Comparison of ENCODE assay signal across 2 cellular contexts in the genomic region with DNA sequence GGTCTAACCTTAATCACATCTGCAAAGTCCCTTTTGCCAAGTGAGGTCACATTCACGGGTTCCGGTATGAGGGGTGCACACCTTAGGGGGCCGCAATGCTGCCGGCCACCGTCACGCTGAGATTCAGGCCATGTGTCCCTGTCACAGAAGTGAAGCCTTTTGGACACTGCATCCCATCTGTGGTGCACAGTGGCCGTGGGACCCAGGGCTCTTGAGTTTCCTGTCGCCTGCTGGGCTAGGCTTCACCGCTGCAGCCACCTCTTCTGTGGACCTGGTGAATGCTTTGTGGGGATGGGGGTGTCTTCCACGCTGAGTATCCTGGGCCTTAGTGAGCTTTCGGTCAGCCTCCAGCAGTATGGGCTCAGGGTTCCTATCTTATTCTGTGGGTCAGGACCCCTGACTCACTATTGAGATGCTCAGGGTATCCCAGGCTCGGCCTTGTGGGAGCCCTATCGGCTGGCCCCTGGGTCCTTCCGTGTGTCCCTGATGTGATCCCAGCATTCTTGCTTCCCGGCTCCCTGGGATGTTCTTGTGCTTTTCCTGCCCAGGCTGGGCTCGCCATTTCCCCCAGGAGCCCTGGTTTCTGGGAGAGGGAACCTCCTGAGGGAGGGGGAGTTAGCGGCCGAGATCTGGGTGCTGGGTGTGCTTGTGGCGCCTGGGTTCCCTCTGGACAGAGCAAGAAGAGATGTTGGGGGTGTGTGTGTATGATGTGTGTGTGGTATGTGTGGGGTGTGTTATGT.
TF ChIP-seq lines count a peak whose summit lies in the region.

No MANE protein-coding gene starts in this region.

TF ChIP-seq in IMR-90, 13 proteins besides CTCF, POLR2A, EP300 and RAD21:
- no peak for TF ChIP-seq CHD1 (IDR thresholded peaks at IDR 0.05; ENCODE audit: low read depth, low read length)
- TF ChIP-seq CEBPB (IDR thresholded peaks at IDR 0.05; ENCODE audit: low read depth, low read length), result no peak
- no peak for TF ChIP-seq MXI1 (IDR thresholded peaks at IDR 0.05; ENCODE audit: borderline replicate concordance, low read depth, low read length)
- TF ChIP-seq FOS (IDR thresholded peaks at IDR 0.05; ENCODE audit: low read depth, low read length), result no peak
- no peak for TF ChIP-seq SMC3 (IDR thresholded peaks at IDR 0.05; ENCODE audit: low read depth, low read length)
- TF ChIP-seq, protein P1, sequence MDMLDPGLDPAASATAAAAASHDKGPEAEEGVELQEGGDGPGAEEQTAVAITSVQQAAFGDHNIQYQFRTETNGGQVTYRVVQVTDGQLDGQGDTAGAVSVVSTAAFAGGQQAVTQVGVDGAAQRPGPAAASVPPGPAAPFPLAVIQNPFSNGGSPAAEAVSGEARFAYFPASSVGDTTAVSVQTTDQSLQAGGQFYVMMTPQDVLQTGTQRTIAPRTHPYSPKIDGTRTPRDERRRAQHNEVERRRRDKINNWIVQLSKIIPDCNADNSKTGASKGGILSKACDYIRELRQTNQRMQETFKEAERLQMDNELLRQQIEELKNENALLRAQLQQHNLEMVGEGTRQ (IDR thresholded peaks at IDR 0.05; ENCODE audit: low read depth, low read length), result no peak

TF ChIP-seq in K562, 482 proteins besides CTCF, POLR2A, EP300 and RAD21:
- 0 out of 2 replicates have a peak, but pooled peaks have one; percentile 34 for TF ChIP-seq POLR2G (IDR thresholded peaks at IDR 0.05; ENCODE audit: low read depth, low read length)
- TF ChIP-seq SMAD2 (IDR thresholded peaks at IDR 0.05; ENCODE audit: low read depth, low read length), result no peak
- TF ChIP-seq, protein P2, sequence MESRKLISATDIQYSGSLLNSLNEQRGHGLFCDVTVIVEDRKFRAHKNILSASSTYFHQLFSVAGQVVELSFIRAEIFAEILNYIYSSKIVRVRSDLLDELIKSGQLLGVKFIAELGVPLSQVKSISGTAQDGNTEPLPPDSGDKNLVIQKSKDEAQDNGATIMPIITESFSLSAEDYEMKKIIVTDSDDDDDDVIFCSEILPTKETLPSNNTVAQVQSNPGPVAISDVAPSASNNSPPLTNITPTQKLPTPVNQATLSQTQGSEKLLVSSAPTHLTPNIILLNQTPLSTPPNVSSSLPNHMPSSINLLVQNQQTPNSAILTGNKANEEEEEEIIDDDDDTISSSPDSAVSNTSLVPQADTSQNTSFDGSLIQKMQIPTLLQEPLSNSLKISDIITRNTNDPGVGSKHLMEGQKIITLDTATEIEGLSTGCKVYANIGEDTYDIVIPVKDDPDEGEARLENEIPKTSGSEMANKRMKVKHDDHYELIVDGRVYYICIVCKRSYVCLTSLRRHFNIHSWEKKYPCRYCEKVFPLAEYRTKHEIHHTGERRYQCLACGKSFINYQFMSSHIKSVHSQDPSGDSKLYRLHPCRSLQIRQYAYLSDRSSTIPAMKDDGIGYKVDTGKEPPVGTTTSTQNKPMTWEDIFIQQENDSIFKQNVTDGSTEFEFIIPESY (CRISPR knock-in tag; IDR thresholded peaks at IDR 0.05), result peak; percentile 72
- no peak for TF ChIP-seq NFIX (CRISPR knock-in tag; IDR thresholded peaks at IDR 0.05; ENCODE audit: low read depth)
- TF ChIP-seq POLR3A (IDR thresholded peaks at IDR 0.05; ENCODE audit: borderline replicate concordance, extremely low read depth, insufficient read depth, insufficient read length), result no peak
- no peak for TF ChIP-seq ETV5 (CRISPR knock-in tag; IDR thresholded peaks at IDR 0.05; ENCODE audit: low read depth)
